Comparison of ENCODE assay signal across 17 cellular contexts in genomic region chr10:80484243-80484642, GRCh38. TPM values are rescaled to one million over a fixed set of nuclear protein-coding genes. Genes with fewer than 3 reads are reported as not detected.
DNase-seq lines count a peak whose midpoint lies in the region; ATAC-seq, FAIRE-seq and TF ChIP-seq lines count a peak whose summit lies in the region.
"Had no signal": no experiment of that assay in that cellular context is flagged by ENCODE, and none has a peak within 500 bp of the region (broad histone marks: within the 10 kb centered on the region; RNA-seq: fewer than 3 reads in every experiment).

No MANE protein-coding gene starts in this region.

- no peak overlapping the region for H3K18ac ChIP-seq in trophoblast cell (ENCODE audit: low read length)

- H3K4me3 Mint-ChIP-seq in T-helper 2 cell treated with Interferon-gamma antibody and Interleukin-4, amounts not matched to agents 5 μg/mL and 100 μg/mL, for 36 hours, result peak overlapping the region; percentile 86
- H3K4me3 Mint-ChIP-seq: neural crest cell had no signal

- H3K9me3 Mint-ChIP-seq in T-helper 2 cell treated with Interferon-gamma antibody and Interleukin-4, amounts not matched to agents 5 μg/mL and 100 μg/mL, for 36 hours, result no peaks in the 10 kb centered on the region
- H3K9me3 Mint-ChIP-seq: neural crest cell had no signal

- H3K4me1 ChIP-seq in K562 (replicated peaks in 1 of 2; ENCODE audit: control insufficient read depth in 2 of 2, insufficient read depth in 2 of 2, low read length in 2 of 2) (peaks cover 43 to 47% of the 10 kb centered on the region in 2 experiments), trophoblast cell (ENCODE audit: control insufficient read depth in 1 of 2, insufficient read depth in 2 of 2, low read length in 2 of 2) (peaks cover 24 to 32% of the 10 kb centered on the region in 2 experiments)

- H3K27ac ChIP-seq in RWPE1, result peak overlapping the region; percentile 18; the same call in 1 of the 2 replicates
- no peak overlapping the region for H3K27ac ChIP-seq in K562 (ENCODE audit: extremely low read depth, low read depth, low read length)
- H3K27ac ChIP-seq in trophoblast cell (ENCODE audit: low read depth, low read length), result no peak overlapping the region
- H3K27ac ChIP-seq: thyroid gland had no signal

- TF ChIP-seq CTCF in RWPE1 (conservative IDR thresholded peaks at IDR 0.05; ENCODE audit: low read depth) (no peak), K562 (IDR thresholded peaks at IDR 0.05 in 2 of 3, conservative IDR thresholded peaks at IDR 0.05 in 1 of 3; ENCODE audit: insufficient read depth in 2 of 3, low read depth in 1 of 3, low read length in 3 of 3) (no peak)

- H3K9me1 ChIP-seq in K562 (ENCODE audit: control insufficient read depth, insufficient read depth, low read length), result peaks cover 9% of the 10 kb centered on the region

- H3K27me3 Mint-ChIP-seq in T-helper 2 cell treated with Interferon-gamma antibody and Interleukin-4, amounts not matched to agents 5 μg/mL and 100 μg/mL, for 36 hours (ENCODE audit: low read depth), result no peaks in the 10 kb centered on the region

- H4K8ac ChIP-seq in trophoblast cell (ENCODE audit: low read depth, low read length), result no peak overlapping the region

- TF ChIP-seq POLR2A in K562 (conservative IDR thresholded peaks at IDR 0.05), result no peak

- H4K20me1 ChIP-seq in K562 (replicated peaks; ENCODE audit: control insufficient read depth, insufficient read depth, low read length), result 0 out of 2 replicates have a peak, but pooled peaks cover 5% of the 10 kb centered on the region

- H3K9me3 ChIP-seq in K562 (replicated peaks; ENCODE audit: control insufficient read depth, insufficient read depth, low read depth, low read length) (no peaks in the 10 kb centered on the region), trophoblast cell (ENCODE audit: insufficient read depth, low read depth, low read length) (no peaks in the 10 kb centered on the region)
- H3K9me3 ChIP-seq: breast epithelium, heart left ventricle, MG63, thyroid gland had no signal

- no peak for TF ChIP-seq EP300 in K562 (IDR thresholded peaks at IDR 0.05; ENCODE audit: low read length)

- H4K91ac ChIP-seq in trophoblast cell (ENCODE audit: low read depth, low read length), result no peak overlapping the region

- H3K9ac ChIP-seq in K562 (ENCODE audit: insufficient read depth in 1 of 2, low read depth in 2 of 2, low read length in 2 of 2) (no peak overlapping the region), trophoblast cell (ENCODE audit: low read length) (no peak overlapping the region)

- 24% methylated on average over 6 of the region's 6 CpGs for whole genome bisulfite sequencing in K562 (ENCODE audit: insufficient coverage, low coverage, missing lambda C conversion rate)
- no CpG with 5 or more reads among the region's 6 CpGs for WGBS in trophoblast cell (ENCODE audit: extremely low coverage, insufficient coverage, insufficient read length)

- no peak for FAIRE-seq in K562 (lab: Jason Lieb, UNC)
- FAIRE-seq: endometrium had no signal

- H2AK5ac ChIP-seq in trophoblast cell (ENCODE audit: low read length), result no peak overlapping the region

- CTCF ChIA-PET in RWPE1 (lab: Yijun Ruan, JAX) (interaction anchor here (0.6 to 0.7 kb wide), 3 partner anchors 35 to 106 kb away, joined by 3 to 4 read pairs (median 4); no protein-coding TSS in a partner anchor), K562 (lab: Yijun Ruan, JAX; ENCODE audit: low intra/inter-chr PET ratio) (interaction anchor here (0.6 kb wide), 2 partner anchors 14 to 57 kb away, joined by 3 read pairs; no protein-coding TSS in a partner anchor)

- H3K4me3 ChIP-seq in K562, result no peak overlapping the region
- no peak overlapping the region for H3K4me3 ChIP-seq in trophoblast cell (ENCODE audit: low read depth, low read length)
- H3K4me3 ChIP-seq: breast epithelium, heart left ventricle, MG63, thyroid gland had no signal

- peak overlapping the region; percentile 16; the same call in 1 of the 2 replicates for H3K4me2 ChIP-seq in K562 (ENCODE audit: insufficient read depth, low read length)
- H3K4me2 ChIP-seq in trophoblast cell (ENCODE audit: low read length), result no peak overlapping the region

- in situ Hi-C loops in K562 (cut with MboI), result no loop called here

- TF ChIP-seq RAD21 in K562 (CRISPR knock-in tag; conservative IDR thresholded peaks at IDR 0.05 in 1 of 2, IDR thresholded peaks at IDR 0.05 in 1 of 2), result no peak

- H3K23ac ChIP-seq in trophoblast cell (ENCODE audit: low read length), result no peak overlapping the region

- no peak overlapping the region for H2BK5ac ChIP-seq in trophoblast cell (ENCODE audit: low read depth, low read length, poor library complexity)

- peak overlapping the region; percentile 79 for H3K27ac Mint-ChIP-seq in T-helper 2 cell treated with Interferon-gamma antibody and Interleukin-4, amounts not matched to agents 5 μg/mL and 100 μg/mL, for 36 hours

- intact Hi-C loops in K562 (cut with micrococcal nuclease), result no loop called here

- H3K79me2 ChIP-seq in K562 (ENCODE audit: control insufficient read depth, insufficient read depth, low read length), result peaks cover 79% of the 10 kb centered on the region
- H3K79me2 ChIP-seq in trophoblast cell (ENCODE audit: control insufficient read depth, insufficient read depth, low read length, poor library complexity), result peaks cover 18% of the 10 kb centered on the region

- BruUV-seq in K562 (replicated peaks; lab: Mats Ljungman, UMichigan), result no TSS peak

- H3K36me3 ChIP-seq in K562 (ENCODE audit: control insufficient read depth, insufficient read depth, low read length) (peaks cover 26% of the 10 kb centered on the region; the same call in 2 of the 3 replicates), trophoblast cell (ENCODE audit: control insufficient read depth in 1 of 2, insufficient read depth in 2 of 2, low read length in 2 of 2) (peaks cover 3 to 9% of the 10 kb centered on the region in 2 experiments)
- H3K36me3 ChIP-seq: breast epithelium, MG63 had no signal

- no peak overlapping the region for H2BK12ac ChIP-seq in trophoblast cell (ENCODE audit: low read length)

- H3K36me3 Mint-ChIP-seq in T-helper 2 cell treated with Interferon-gamma antibody and Interleukin-4, amounts not matched to agents 5 μg/mL and 100 μg/mL, for 36 hours (ENCODE audit: low read depth), result peaks cover 56% of the 10 kb centered on the region

- no peak overlapping the region for H2BK120ac ChIP-seq in trophoblast cell (ENCODE audit: insufficient read depth, low read length, poor library complexity)

- peaks cover 6% of the 10 kb centered on the region for H3K79me1 ChIP-seq in trophoblast cell (ENCODE audit: low read length)

- ATAC-seq in K562, result peak; percentile 79
- ATAC-seq: left colon had no signal

- H2AFZ ChIP-seq in K562 (ENCODE audit: low read depth, low read length), result no peak overlapping the region
- H2AFZ ChIP-seq in trophoblast cell (ENCODE audit: insufficient read depth, low read length, poor library complexity), result no peak overlapping the region

- H3K27me3 ChIP-seq in K562 (ENCODE audit: control insufficient read depth in 2 of 2, insufficient read depth in 2 of 2, low read length in 2 of 2), result no peaks in the 10 kb centered on the region
- no peaks in the 10 kb centered on the region for H3K27me3 ChIP-seq in trophoblast cell (ENCODE audit: insufficient read depth, low read length)
- H3K27me3 ChIP-seq: breast epithelium, heart left ventricle, MG63, thyroid gland had no signal

- peak overlapping the region; percentile 14 for H3K4ac ChIP-seq in trophoblast cell (ENCODE audit: low read depth, low read length)

- no peak overlapping the region for H4K12ac ChIP-seq in trophoblast cell (ENCODE audit: low read depth, low read length)

- H3K4me1 Mint-ChIP-seq in T-helper 2 cell treated with Interferon-gamma antibody and Interleukin-4, amounts not matched to agents 5 μg/mL and 100 μg/mL, for 36 hours (ENCODE audit: low read depth), result peaks cover 66% of the 10 kb centered on the region

- H3K14ac ChIP-seq in trophoblast cell (ENCODE audit: low read length), result no peak overlapping the region

- no peak for DNase-seq in T-helper 2 cell treated with Interferon-gamma antibody and Interleukin-4, amounts not matched to agents 5 μg/mL and 100 μg/mL, for 36 hours (ENCODE audit: low spot score)
- no peak for DNase-seq in T-helper 2 cell
- no peak for DNase-seq in RWPE1 (ENCODE audit: low spot score)
- DNase-seq in K562 (ENCODE audit: extremely low read depth in 1 of 4, low spot score in 3 of 4), result peak in 1 of 4 experiments; percentile 71
- no peak for DNase-seq in trophoblast cell
- no peak for DNase-seq in occipital lobe (lab: John Stamatoyannopoulos, UW)
- DNase-seq in DMS 273 treated with DMSO at 0.1 percent for 48 hours (lab: John Stamatoyannopoulos, UW), result no peak
- no peak for DNase-seq in NCI-H510A treated with DMSO at 0.1 percent for 48 hours (lab: John Stamatoyannopoulos, UW)
- DNase-seq: 8988T, H7, heart left ventricle, left colon, thyroid gland had no signal

- POLR2A ChIA-PET in RWPE1 (lab: Yijun Ruan, JAX; ENCODE audit: low non-redundant PET) (interaction anchor here (0.7 kb wide), 1 partner anchor 88 kb away, joined by 5 read pairs; no protein-coding TSS in a partner anchor), K562 (lab: Yijun Ruan, JAX) (interaction anchor here (0.8 to 1.4 kb wide), 4 partner anchors 9 to 35 kb away, joined by 3 to 5 read pairs (median 4); no protein-coding TSS in a partner anchor)

RNA-seq across cellular contexts. Expression of gene TSPAN14, which starts 30.1 kb away (rescaled TPM):
- total RNA-seq in K562 (2011; cell fraction: chromatin; rRNA removed; ENCODE audit: low replicate concordance), result 67.3 and 149 TPM in 2 replicates
- total RNA-seq in K562 (2011; cell fraction: nucleolus; rRNA removed), result 99.9 and 106 TPM in 2 replicates
- total RNA-seq in K562 (2011; cell fraction: nucleoplasm; rRNA removed), result 117 and 138 TPM in 2 replicates
- total RNA-seq in K562 (2014; rRNA removed) (22.4 and 33.3 TPM in 2 replicates), K562 (2014; rRNA removed; fragmentation: Illumina TruSeq; extraction: Trizol) (19.0 and 23.3 TPM in 2 replicates), K562 (2015; rRNA removed; fragmentation: Illumina TruSeq; extraction: Trizol) (22.5 and 24.4 TPM in 2 replicates), K562 (2021) (89.2 and 92.9 TPM in 2 replicates), occipital lobe (35.7 TPM)
- polyA plus RNA-seq in K562 (2011; rRNA removed) (42.9 and 65.1 TPM in 2 replicates), K562 (2014; fragmentation: Illumina TruSeq; extraction: Trizol) (65.0 and 66.6 TPM in 2 replicates), K562 (2014; fragmentation: Nextera tagmentation; extraction: Ambion mirVana) (1 to 10 TPM; 5.8 to 6.6 TPM), K562 (2014; rRNA removed) (47.2 and 57.2 TPM in 2 replicates)
- polyA plus RNA-seq in K562 (2011; cell fraction: cytosol; rRNA removed), result 52.8 and 88.0 TPM in 2 replicates
- polyA plus RNA-seq in K562 (2011; cell fraction: nucleus; rRNA removed), result 52.2 and 85.9 TPM in 2 replicates
- polyA plus RNA-seq in K562 (2012), result 44.4 and 57.4 TPM in 2 replicates
- 21.6 and 45.5 TPM in 2 replicates for polyA minus RNA-seq in K562 (2011; rRNA and poly(A)+ RNA removed)
- polyA minus RNA-seq in K562 (2011; cell fraction: cytosol; rRNA and poly(A)+ RNA removed), result 28.6 and 45.2 TPM in 2 replicates
- polyA minus RNA-seq in K562 (2011; cell fraction: nucleus; rRNA and poly(A)+ RNA removed), result 20.1 and 21.1 TPM in 2 replicates
- 77.2 and 78.0 TPM in 2 replicates for polyA plus RNA-seq in trophoblast cell (2013)

RNA-seq across cellular contexts. Expression of gene SH2D4B, which starts 53.5 kb away (rescaled TPM):
- 0.09 TPM in 1 of 2 replicates, not detected in the other for total RNA-seq in K562 (2011; cell fraction: chromatin; rRNA removed; ENCODE audit: low replicate concordance)
- 0.26 TPM in 1 of 2 replicates, not detected in the other for total RNA-seq in K562 (2011; cell fraction: nucleolus; rRNA removed)
- 0.22 TPM in 1 of 2 replicates, not detected in the other for total RNA-seq in K562 (2011; cell fraction: nucleoplasm; rRNA removed)
- total RNA-seq in K562 (2014; rRNA removed), result 0.29 TPM in 1 of 2 replicates, not detected in the other
- 0.04 TPM in 1 of 2 replicates, not detected in the other for total RNA-seq in K562 (2014; rRNA removed; fragmentation: Illumina TruSeq; extraction: Trizol)
- total RNA-seq in K562 (2015; rRNA removed; fragmentation: Illumina TruSeq; extraction: Trizol), result 0.04 TPM in 2 replicates
- 0.13 TPM in 1 of 2 replicates, not detected in the other for total RNA-seq in K562 (2021)
- polyA plus RNA-seq in K562 (2011; rRNA removed), result 0.03 TPM in 1 of 2 replicates, not detected in the other
- polyA plus RNA-seq in K562 (2011; cell fraction: cytosol; rRNA removed), result not detected in 2 replicates
- polyA plus RNA-seq in K562 (2011; cell fraction: nucleus; rRNA removed), result 0.03 TPM in 1 of 2 replicates, not detected in the other
- polyA plus RNA-seq in K562 (2012), result 0.05 and 0.06 TPM in 2 replicates
- polyA plus RNA-seq in K562 (2014; fragmentation: Illumina TruSeq; extraction: Trizol), result not detected in 2 replicates
- polyA plus RNA-seq in K562 (2014; fragmentation: Nextera tagmentation; extraction: Ambion mirVana), result under 1 TPM in 1 of 2 experiments, not detected in 1; 0.14 TPM
- polyA plus RNA-seq in K562 (2014; rRNA removed), result not detected in 2 replicates
- not detected in 2 replicates for polyA minus RNA-seq in K562 (2011; rRNA and poly(A)+ RNA removed)
- not detected in 2 replicates for polyA minus RNA-seq in K562 (2011; cell fraction: cytosol; rRNA and poly(A)+ RNA removed)
- polyA minus RNA-seq in K562 (2011; cell fraction: nucleus; rRNA and poly(A)+ RNA removed), result not detected in 2 replicates
- polyA plus RNA-seq in trophoblast cell (2013), result 0.10 and 0.19 TPM in 2 replicates
- 1.4 TPM for total RNA-seq in occipital lobe
- total RNA-seq: H7, left colon had no signal
- polyA plus RNA-seq: heart left ventricle had no signal
